Comparison of ENCODE assay signal across 9 cellular contexts in genomic region chr7:37354661-37355131, GRCh38.
DNase-seq lines count a peak whose midpoint lies in the region; ATAC-seq, FAIRE-seq and TF ChIP-seq lines count a peak whose summit lies in the region.
"Had no signal": no experiment of that assay in that cellular context is flagged by ENCODE, and none has a peak within 500 bp of the region (broad histone marks: within the 10 kb centered on the region; RNA-seq: fewer than 3 reads in every experiment).

No MANE protein-coding gene starts in this region.

- H2BK120ac ChIP-seq in mesendoderm (ENCODE audit: low read depth, low read length) = peak overlapping the region; percentile 92

- intact Hi-C loops in colonic mucosa (cut with DNase I) = no loop called here

- H2BK15ac ChIP-seq in mesendoderm (replicated peaks; ENCODE audit: low read depth) = peak overlapping the region; percentile 93

- peak overlapping the region; percentile 8 for H2BK5ac ChIP-seq in mesendoderm (ENCODE audit: low read length)

- no peak overlapping the region for H2AK5ac ChIP-seq in mesendoderm (ENCODE audit: low read length)

- peak overlapping the region; percentile 49 for H3K56ac ChIP-seq in mesendoderm (ENCODE audit: low read length)

- peak overlapping the region; percentile 50 for H3K4ac ChIP-seq in mesendoderm (ENCODE audit: low read depth, low read length)

- H3K79me2 ChIP-seq in mesendoderm (ENCODE audit: control insufficient read depth, insufficient read depth, low read length) = no peaks in the 10 kb centered on the region

- H3K4me1 ChIP-seq in colonic mucosa (no peaks in the 10 kb centered on the region), mesendoderm (ENCODE audit: control insufficient read depth, low read depth, low read length) (peaks cover 11% of the 10 kb centered on the region), stomach smooth muscle (ENCODE audit: control insufficient read depth, insufficient read depth, low read length) (peaks cover 2% of the 10 kb centered on the region)

- H3K27ac ChIP-seq in colonic mucosa = peak overlapping the region; percentile 3
- H3K27ac ChIP-seq in mesendoderm (ENCODE audit: low read depth, low read length) = peak overlapping the region; percentile 33
- H3K27ac ChIP-seq in stomach smooth muscle (ENCODE audit: low read length) = peak overlapping the region; percentile 1

- no peaks in the 10 kb centered on the region for H3K79me1 ChIP-seq in mesendoderm (ENCODE audit: low read length)

- peak overlapping the region; percentile 62 for H3K18ac ChIP-seq in mesendoderm (ENCODE audit: low read length)

- H3K9ac ChIP-seq in colonic mucosa (ENCODE audit: low read depth in 2 of 2, low read length in 2 of 2) (no peak overlapping the region), mesendoderm (ENCODE audit: low read length) (no peak overlapping the region), stomach smooth muscle (ENCODE audit: low read length in 2 of 2) (no peak overlapping the region)

- H3K27me3 ChIP-seq in colonic mucosa = no peaks in the 10 kb centered on the region
- no peaks in the 10 kb centered on the region for H3K27me3 ChIP-seq in mesendoderm (ENCODE audit: insufficient read depth, low read length, poor library complexity)
- H3K27me3 ChIP-seq in stomach smooth muscle (ENCODE audit: control insufficient read depth in 1 of 2, insufficient read depth in 2 of 2, low read length in 2 of 2) = no peaks in the 10 kb centered on the region

- no CpG with 5 or more reads among the region's 11 CpGs for WGBS in mesendoderm (ENCODE audit: extremely low coverage, insufficient coverage, low lambda C conversion rate)

- H4K5ac ChIP-seq in mesendoderm (ENCODE audit: low read length) = no peak overlapping the region

- no peak for FAIRE-seq in HTR-8/SVneo (lab: Jason Lieb, UNC)
- FAIRE-seq: A204.1 had no signal

- H3K36me3 ChIP-seq in colonic mucosa (no peaks in the 10 kb centered on the region), mesendoderm (ENCODE audit: control insufficient read depth, insufficient read depth, low read length) (no peaks in the 10 kb centered on the region), stomach smooth muscle (ENCODE audit: control insufficient read depth in 2 of 2, insufficient read depth in 2 of 2, low read length in 2 of 2) (no peaks in the 10 kb centered on the region)

- no peak for ATAC-seq in GM19035 (IDR thresholded peaks at IDR 0.05; ENCODE audit: unreplicated experiment)

- DNase-seq in activated CD8-positive, alpha-beta memory T cell treated with anti-CD3 and anti-CD28 coated beads for 24 hours = peak; percentile 76
- DNase-seq in activated CD8-positive, alpha-beta memory T cell treated with anti-CD3 and anti-CD28 coated beads, Interleukin-2, amount 50 U/mL, for 48 hours = no peak
- DNase-seq in UCSD-AML1 (lab: John Stamatoyannopoulos, UW; ENCODE audit: unreplicated experiment) = peak; percentile 77
- DNase-seq in colonic mucosa = peak; percentile 34
- peak; percentile 70 for DNase-seq in mesendoderm
- no peak for DNase-seq in HTR-8/SVneo (ENCODE audit: insufficient read length, low spot score)

- H4K8ac ChIP-seq in mesendoderm (ENCODE audit: low read depth, low read length) = no peak overlapping the region

- H3K4me2 ChIP-seq in mesendoderm (ENCODE audit: low read length) = no peak overlapping the region

- H3K4me3 ChIP-seq in colonic mucosa = no peak overlapping the region
- H3K4me3 ChIP-seq in mesendoderm (ENCODE audit: low read length) = no peak overlapping the region
- H3K4me3 ChIP-seq in stomach smooth muscle (ENCODE audit: low read length in 2 of 2) = peak overlapping the region in 1 of 2 donors; percentile 47

- peak overlapping the region; percentile 11 for H3K23ac ChIP-seq in mesendoderm (ENCODE audit: low read length)

- no peak for TF ChIP-seq CTCF in colonic mucosa (IDR thresholded peaks at IDR 0.05)

- H3K9me3 ChIP-seq in colonic mucosa (no peaks in the 10 kb centered on the region), stomach smooth muscle (ENCODE audit: control insufficient read depth in 2 of 2, low read length in 2 of 2) (no peaks in the 10 kb centered on the region)

Comparison
In these comparisons a context has a peak if more than half of its experiments do, and no peak if none do; other contexts are left out.
1. DNase-seq: peak in activated CD8-positive, alpha-beta memory T cell treated with anti-CD3 and anti-CD28 coated beads for 24 hours (single experiment), UCSD-AML1 (single experiment), colonic mucosa (single experiment) and mesendoderm (single experiment); none in activated CD8-positive, alpha-beta memory T cell treated with anti-CD3 and anti-CD28 coated beads, Interleukin-2, amount 50 U/mL, for 48 hours (single experiment) and HTR-8/SVneo (single experiment).
2. Peak in every context shown above with its lines, with median percentiles within 50 percentile points of each other: H3K27ac ChIP-seq.